In the genomic region with DNA sequence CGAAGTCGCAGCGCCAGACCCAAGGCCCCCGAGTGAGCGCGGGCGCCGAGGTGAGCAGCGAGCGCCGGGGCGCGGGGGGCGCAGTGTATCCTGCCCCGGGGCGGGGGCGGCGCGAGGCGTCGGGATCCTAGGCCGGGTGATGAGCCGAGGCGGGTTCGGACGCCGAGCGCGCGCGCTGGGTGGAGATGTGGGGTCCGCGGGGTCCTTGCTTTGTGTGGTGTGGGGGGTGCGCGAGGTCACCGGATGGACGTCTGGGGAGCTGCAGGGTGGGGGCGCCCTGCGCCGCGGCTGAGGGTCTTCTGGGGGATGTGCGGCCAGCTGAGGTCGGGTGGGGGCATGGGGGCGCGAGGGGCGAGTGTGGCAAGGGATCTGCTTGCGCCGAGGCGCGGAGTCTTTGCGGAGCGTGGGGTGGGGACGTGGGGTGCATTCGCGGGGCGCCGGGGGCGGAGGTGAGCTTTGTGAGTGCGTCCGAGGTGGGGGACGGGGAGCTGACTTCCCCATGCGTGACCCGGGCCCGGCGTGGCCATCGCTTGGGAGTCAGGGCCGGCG, we compare ENCODE assay signal across 8 cellular contexts. TPM values are rescaled to one million over a fixed set of nuclear protein-coding genes. Genes with fewer than 3 reads are reported as not detected.
DNase-seq lines count a peak whose midpoint lies in the region; ATAC-seq and TF ChIP-seq lines count a peak whose summit lies in the region.

No MANE protein-coding gene starts in this region.

- peaks cover 3% of the 10 kb centered on the region for H3K36me3 Mint-ChIP-seq in endodermal cell (ENCODE audit: low read depth)
- H3K36me3 Mint-ChIP-seq in type B pancreatic cell: no peaks in the 10 kb centered on the region

- peaks cover 19% of the 10 kb centered on the region for H3K4me1 ChIP-seq in endodermal cell (ENCODE audit: control insufficient read depth, insufficient read depth, low read length)
- peaks cover 17 to 42% of the 10 kb centered on the region in 2 donors for H3K4me1 ChIP-seq in muscle layer of duodenum (ENCODE audit: control insufficient read depth in 1 of 2, insufficient read depth in 2 of 2, low read length in 2 of 2)

- H3K4me1 Mint-ChIP-seq in endodermal cell: peaks cover 28% of the 10 kb centered on the region
- H3K4me1 Mint-ChIP-seq in type B pancreatic cell (ENCODE audit: unreplicated experiment): peaks cover 48% of the 10 kb centered on the region

- ATAC-seq in HG03354 (IDR thresholded peaks at IDR 0.05; ENCODE audit: poor library complexity, severe bottlenecking, unreplicated experiment): peak; percentile 21

- peaks cover 24% of the 10 kb centered on the region for H3K27me3 ChIP-seq in endodermal cell (ENCODE audit: control insufficient read depth, insufficient read depth, low read length, poor library complexity, severe bottlenecking)
- H3K27me3 ChIP-seq in muscle layer of duodenum (ENCODE audit: low read depth, low read length): no peaks in the 10 kb centered on the region

- H3K27me3 Mint-ChIP-seq in endodermal cell (ENCODE audit: insufficient read depth) (peaks cover 70% of the 10 kb centered on the region), type B pancreatic cell (peaks cover 3% of the 10 kb centered on the region)

- H3K27ac Mint-ChIP-seq in endodermal cell: peak overlapping the region; percentile 58
- H3K27ac Mint-ChIP-seq in type B pancreatic cell: peak overlapping the region; percentile 66

- H3K4me3 Mint-ChIP-seq in endodermal cell (peak overlapping the region; percentile 76), type B pancreatic cell (peak overlapping the region; percentile 88)

- H3K36me3 ChIP-seq in endodermal cell (ENCODE audit: control insufficient read depth, insufficient read depth, low read length): peaks cover 9% of the 10 kb centered on the region
- no peaks in the 10 kb centered on the region for H3K36me3 ChIP-seq in muscle layer of duodenum (ENCODE audit: control insufficient read depth in 1 of 2, insufficient read depth in 2 of 2, low read length in 2 of 2)

- DNase-seq in NCI-H2227 (lab: John Stamatoyannopoulos, UW; ENCODE audit: unreplicated experiment): peak; percentile 47
- DNase-seq in NCI-H2227 treated with DMSO at 0.1 percent for 48 hours (lab: John Stamatoyannopoulos, UW): no peak
- peak; percentile 31 to 50 for DNase-seq in activated CD4-positive, alpha-beta T cell treated with anti-CD3 and anti-CD28 coated beads for 4 hours
- DNase-seq in endodermal cell: peak; percentile 76
- DNase-seq in type B pancreatic cell (ENCODE audit: extremely low spot score, unreplicated experiment): no peak
- DNase-seq in OCI-M2 (lab: John Stamatoyannopoulos, UW; ENCODE audit: unreplicated experiment): no peak

- H3K9me3 ChIP-seq in endodermal cell (ENCODE audit: control insufficient read depth, low read length) (no peaks in the 10 kb centered on the region), muscle layer of duodenum (ENCODE audit: control insufficient read depth in 1 of 2, low read length in 2 of 2) (no peaks in the 10 kb centered on the region)

- peak overlapping the region; percentile 90 for H3K9ac ChIP-seq in endodermal cell (ENCODE audit: extremely low read depth, low read length, poor library complexity, severe bottlenecking)

- 1 to 4% methylated on average over 10 to 67 of the region's 68 CpGs for WGBS in endodermal cell (ENCODE audit: insufficient coverage in 1 of 2, insufficient read length in 1 of 2), 2 experiments

- H3K27ac ChIP-seq in endodermal cell (ENCODE audit: low read depth, low read length): peak overlapping the region; percentile 87
- H3K27ac ChIP-seq in muscle layer of duodenum (ENCODE audit: low read length): peak overlapping the region; percentile 72

- H3K4me3 ChIP-seq in endodermal cell (ENCODE audit: low read length): peak overlapping the region; percentile 87
- peak overlapping the region; percentile 67 to 71 for H3K4me3 ChIP-seq in muscle layer of duodenum (ENCODE audit: low read depth in 1 of 2, low read length in 2 of 2)

- no peaks in the 10 kb centered on the region for H3K9me3 Mint-ChIP-seq in endodermal cell
- H3K9me3 Mint-ChIP-seq in type B pancreatic cell: no peaks in the 10 kb centered on the region

- TF ChIP-seq CTCF in endodermal cell (conservative IDR thresholded peaks at IDR 0.05) (no peak), type B pancreatic cell (conservative IDR thresholded peaks at IDR 0.05) (no peak)

RNA-seq across cellular contexts. Expression of a gene that starts 0.6 kb away (rescaled TPM):
- 10 to 100 TPM; 35.9 to 42.9 TPM for total RNA-seq in endodermal cell
- 34.4 TPM for polyA plus RNA-seq in endodermal cell (2013, experiment 1 of 2)
- 37.1 TPM for polyA plus RNA-seq in endodermal cell (2013, experiment 2 of 2)
- total RNA-seq in type B pancreatic cell (ENCODE audit: low replicate concordance): 61.1 and 61.3 TPM in 2 replicates

Comparison
In these comparisons a context has a peak if more than half of its experiments do, and no peak if none do; other contexts are left out.
1. DNase-seq: peak in NCI-H2227 (single experiment), activated CD4-positive, alpha-beta T cell treated with anti-CD3 and anti-CD28 coated beads for 4 hours (2 of 2) and endodermal cell (single experiment); none in NCI-H2227 treated with DMSO at 0.1 percent for 48 hours (single experiment), type B pancreatic cell (single experiment) and OCI-M2 (single experiment).